Comparison of ENCODE assay signal across 11 cellular contexts in the genomic region with DNA sequence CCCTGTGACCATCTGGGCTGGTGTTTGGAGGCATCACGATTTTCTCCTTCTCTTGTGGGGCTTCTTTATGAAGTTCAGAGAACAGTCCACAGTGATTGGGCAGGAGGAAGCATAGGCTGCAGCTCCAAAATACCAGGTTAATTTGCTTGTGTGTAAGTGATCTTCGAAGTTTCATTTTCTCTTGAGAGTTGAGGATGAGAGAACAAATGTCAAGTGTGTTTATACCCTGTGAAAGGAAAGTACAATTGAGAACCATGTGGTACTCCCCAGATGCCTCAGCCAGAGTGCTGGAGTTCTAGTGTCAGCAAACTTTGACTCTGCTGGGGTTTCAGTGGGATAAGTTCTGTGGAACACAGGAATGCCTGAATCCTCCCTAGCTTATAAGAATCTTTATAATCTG.
DNase-seq lines count a peak whose midpoint lies in the region; ATAC-seq and TF ChIP-seq lines count a peak whose summit lies in the region.
"Had no signal": no experiment of that assay in that cellular context is flagged by ENCODE, and none has a peak within 500 bp of the region (broad histone marks: within the 10 kb centered on the region; RNA-seq: fewer than 3 reads in every experiment).

No MANE protein-coding gene starts in this region.

- H3K4me3 Mint-ChIP-seq in CD4-positive, alpha-beta memory T cell = peak overlapping the region in 2 of 8 donors; percentile 3 to 10
- H3K4me3 Mint-ChIP-seq: activated T-cell treated with anti-CD3 and anti-CD28 coated beads, Interleukin-2, amount 50 U/mL, for 24 hours had no signal

- intact Hi-C loops in CD4-positive, alpha-beta memory T cell (cut with micrococcal nuclease) = no loop called here

- H3K4me1 ChIP-seq in CD4-positive, alpha-beta memory T cell (ENCODE audit: insufficient read depth, low read length) = peaks cover 8% of the 10 kb centered on the region
- H3K4me1 ChIP-seq: suprapubic skin had no signal

- no peak for TF ChIP-seq CTCF in GM10248 (IDR thresholded peaks at IDR 0.05; ENCODE audit: control extremely low read depth, extremely low read depth, low read depth, missing control alignments)

- H3K36me3 Mint-ChIP-seq in CD4-positive, alpha-beta memory T cell = no peaks in the 10 kb centered on the region

- no peak overlapping the region for H3K27ac ChIP-seq in CD4-positive, alpha-beta memory T cell (ENCODE audit: low read depth, low read length)
- H3K27ac ChIP-seq: suprapubic skin had no signal

- H3K27me3 ChIP-seq in CD4-positive, alpha-beta memory T cell (ENCODE audit: insufficient read depth, low read length) = no peaks in the 10 kb centered on the region
- H3K27me3 ChIP-seq: suprapubic skin had no signal

- H3K27ac Mint-ChIP-seq in CD4-positive, alpha-beta memory T cell = peak overlapping the region in 3 of 7 donors; percentile 38 to 82 (median 47)
- H3K27ac Mint-ChIP-seq: activated T-cell treated with anti-CD3 and anti-CD28 coated beads, Interleukin-2, amount 50 U/mL, for 24 hours had no signal

- no peaks in the 10 kb centered on the region for H3K36me3 ChIP-seq in CD4-positive, alpha-beta memory T cell (ENCODE audit: insufficient read depth, low read length)
- H3K36me3 ChIP-seq: suprapubic skin had no signal

- peaks cover 0 to 5% (median 0%) of the 10 kb centered on the region in 8 donors for H3K9me3 Mint-ChIP-seq in CD4-positive, alpha-beta memory T cell
- H3K9me3 Mint-ChIP-seq: activated T-cell treated with anti-CD3 and anti-CD28 coated beads, Interleukin-2, amount 50 U/mL, for 24 hours had no signal

- no peaks in the 10 kb centered on the region for H3K9me3 ChIP-seq in CD4-positive, alpha-beta memory T cell (ENCODE audit: control insufficient read depth in 1 of 2, low read length in 2 of 2)
- H3K9me3 ChIP-seq: suprapubic skin had no signal

- DNase-seq in GM10248 (ENCODE audit: extremely low spot score) (peak; percentile 41), LoVo (ENCODE audit: low spot score) (no peak), NCI-H1105 treated with DMSO at 0.1 percent for 48 hours (lab: John Stamatoyannopoulos, UW) (no peak), Kasumi-1 (lab: John Stamatoyannopoulos, UW) (no peak)
- DNase-seq in CD4-positive, alpha-beta memory T cell = no peak
- DNase-seq: activated T-cell treated with anti-CD3 and anti-CD28 coated beads, Interleukin-2, amount 50 U/mL, for 24 hours; NCI-H526 treated with DMSO at 0.1 percent for 48 hours had no signal

- peak; percentile 78 for ATAC-seq in GM19043 (IDR thresholded peaks at IDR 0.05; ENCODE audit: low read depth, unreplicated experiment)
- peak; percentile 77 for ATAC-seq in HG02759 (IDR thresholded peaks at IDR 0.05; ENCODE audit: unreplicated experiment)
- ATAC-seq in HG03521 (IDR thresholded peaks at IDR 0.05; ENCODE audit: unreplicated experiment) = peak; percentile 60

- POLR2A ChIA-PET in GM10248 (lab: Yijun Ruan, JAX) = no interaction called here
- POLR2A ChIA-PET in CD4-positive, alpha-beta memory T cell (lab: Charles Lee; ENCODE audit: partially characterized antibody) = interaction anchor here (0.9 kb wide), 1 partner anchor 17 kb away, joined by 3 read pairs; no protein-coding TSS in a partner anchor

- H3K4me3 ChIP-seq in CD4-positive, alpha-beta memory T cell (ENCODE audit: low read length in 2 of 2) = no peak overlapping the region
- H3K4me3 ChIP-seq: suprapubic skin had no signal

- CTCF ChIA-PET in GM10248 (lab: Yijun Ruan, JAX) = interaction anchor here (2.4 kb wide), 1 partner anchor 94 kb away, joined by 6 read pairs; no protein-coding TSS in a partner anchor
- CTCF ChIA-PET in CD4-positive, alpha-beta memory T cell (lab: Charles Lee; ENCODE audit: partially characterized antibody) = interaction anchor here (1.4 kb wide), 1 partner anchor 61 kb away, joined by 3 read pairs; no protein-coding TSS in a partner anchor

- no peaks in the 10 kb centered on the region for H3K27me3 Mint-ChIP-seq in CD4-positive, alpha-beta memory T cell
- H3K27me3 Mint-ChIP-seq: activated T-cell treated with anti-CD3 and anti-CD28 coated beads, Interleukin-2, amount 50 U/mL, for 24 hours had no signal

- H3K4me1 Mint-ChIP-seq in CD4-positive, alpha-beta memory T cell = peaks cover 9 to 23% (median 13%) of the 10 kb centered on the region in 4 donors
